In the genomic region with DNA sequence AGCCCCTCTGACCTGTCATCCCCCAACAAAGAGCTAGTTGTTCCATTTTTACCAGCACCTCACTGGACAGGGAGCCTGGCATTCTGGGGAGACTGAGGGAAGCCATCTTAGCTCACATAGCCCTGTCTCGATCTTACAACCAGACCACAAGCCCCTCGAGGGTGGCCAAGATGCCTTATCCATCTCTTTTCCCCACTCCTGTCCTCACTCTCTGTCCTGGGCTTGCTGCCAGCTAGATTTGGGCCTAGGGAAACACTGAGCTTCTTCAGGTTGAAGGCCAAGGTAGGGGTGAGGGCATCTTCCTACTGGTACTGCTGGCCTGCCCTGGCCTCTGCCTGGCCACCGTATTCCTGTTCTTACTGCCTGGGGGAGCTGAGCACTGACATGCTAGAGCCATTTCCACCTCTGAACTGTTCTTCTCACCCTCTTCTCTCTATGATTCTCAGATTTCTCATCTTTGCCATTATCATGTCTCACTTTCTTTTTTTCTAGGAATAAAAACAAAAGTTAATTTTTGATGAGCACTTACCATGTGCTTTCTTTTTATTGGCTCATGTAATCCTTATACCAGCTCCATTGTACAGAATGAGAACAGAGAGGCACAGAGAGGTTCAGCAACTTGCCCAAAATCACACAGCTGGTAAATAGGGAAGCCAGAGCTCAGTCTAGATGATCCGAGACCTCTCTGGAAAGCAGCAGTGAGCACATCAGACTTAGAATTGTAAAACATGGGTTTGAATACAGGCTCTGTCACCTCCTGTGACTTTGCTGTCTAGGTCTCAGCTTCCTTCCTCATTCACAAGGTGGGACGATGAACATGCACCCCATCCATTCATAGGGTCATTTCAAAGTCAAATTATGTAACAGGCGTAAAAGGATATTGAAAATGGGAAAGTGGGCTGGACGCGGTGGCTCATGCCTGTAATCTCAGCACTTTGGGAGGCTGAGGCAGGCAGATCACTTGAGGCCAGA, we compare ENCODE assay signal across 15 cellular contexts. TPM values are rescaled to one million over a fixed set of nuclear protein-coding genes. Genes with fewer than 3 reads are reported as not detected.
DNase-seq lines count a peak whose midpoint lies in the region; ATAC-seq lines count a peak whose summit lies in the region.
"Had no signal": no experiment of that assay in that cellular context is flagged by ENCODE, and none has a peak within 500 bp of the region (broad histone marks: within the 10 kb centered on the region; RNA-seq: fewer than 3 reads in every experiment).

No MANE protein-coding gene starts in this region.

- peaks cover 6 to 35% (median 17%) of the 10 kb centered on the region in 4 donors for H3K4me1 Mint-ChIP-seq in CD4-positive, CD25-positive, alpha-beta regulatory T cell
- H3K4me1 Mint-ChIP-seq in activated CD8-positive, alpha-beta T cell treated with anti-CD3 and anti-CD28 coated beads, Interleukin-2, amount 10 ng/mL, durations not matched to agents 7 days and 5 days (ENCODE audit: low read depth), result peaks cover 69% of the 10 kb centered on the region
- H3K4me1 Mint-ChIP-seq in naive B cell, result peaks cover 18 to 23% (median 19%) of the 10 kb centered on the region in 3 donors

- no peak overlapping the region for H3K4me3 ChIP-seq in BLaER1
- no peak overlapping the region for H3K4me3 ChIP-seq in CD4-positive, CD25-positive, alpha-beta regulatory T cell (ENCODE audit: low read depth, low read length)

- ATAC-seq in CD4-positive, CD25-positive, alpha-beta regulatory T cell (ENCODE audit: low read depth in 2 of 2), result no peak
- no peak for ATAC-seq in activated CD8-positive, alpha-beta T cell treated with anti-CD3 and anti-CD28 coated beads, Interleukin-2, amount 10 ng/mL, durations not matched to agents 7 days and 5 days
- no peak for ATAC-seq in naive B cell (ENCODE audit: low read depth in 2 of 2)

- CTCF ChIA-PET in activated CD8-positive, alpha-beta T cell treated with anti-CD3 and anti-CD28 coated beads, Interleukin-2, amount 10 ng/mL, durations not matched to agents 7 days and 5 days (lab: Charles Lee), result interaction anchor here (0.8 to 20.0 kb wide), 7 partner anchors 8 to 176 kb away, joined by 3 to 584 read pairs (median 8); a partner anchor contains a TSS

- POLR2A ChIA-PET in activated CD8-positive, alpha-beta T cell treated with anti-CD3 and anti-CD28 coated beads, Interleukin-2, amount 10 ng/mL, durations not matched to agents 7 days and 5 days (lab: Charles Lee), result interaction anchor here (0.6 to 4.6 kb wide), 12 partner anchors 9 to 412 kb away, joined by 3 to 54 read pairs (median 4); a partner anchor contains a TSS

- H3K27ac ChIP-seq in BLaER1, result no peak overlapping the region
- no peak overlapping the region for H3K27ac ChIP-seq in CD4-positive, CD25-positive, alpha-beta regulatory T cell (ENCODE audit: insufficient read depth, low read length, poor library complexity, severe bottlenecking)
- no peak overlapping the region for H3K27ac ChIP-seq in caudate nucleus (ENCODE audit: low read depth, low read length)
- H3K27ac ChIP-seq: C4-2B, epithelial cell of prostate had no signal

- DNase-seq in CD4-positive, CD25-positive, alpha-beta regulatory T cell, result no peak
- no peak for DNase-seq in activated CD8-positive, alpha-beta T cell treated with anti-CD3 and anti-CD28 coated beads, Interleukin-2, amount 10 ng/mL, durations not matched to agents 7 days and 5 days
- no peak for DNase-seq in naive B cell
- DNase-seq in amygdala (lab: John Stamatoyannopoulos, UW), result no peak
- no peak for DNase-seq in caudate nucleus (lab: John Stamatoyannopoulos, UW)
- no peak for DNase-seq in effector CD4-positive, alpha-beta T cell
- DNase-seq: anterior cingulate cortex, DMS79, NCI-H1694 treated with DMSO at 0.1 percent for 48 hours had no signal

- peaks cover 15% of the 10 kb centered on the region; the same call in 1 of the 2 replicates for H3K4me1 ChIP-seq in BLaER1
- peaks cover 6% of the 10 kb centered on the region for H3K4me1 ChIP-seq in CD4-positive, CD25-positive, alpha-beta regulatory T cell (ENCODE audit: control insufficient read depth, insufficient read depth, low read length, poor library complexity, severe bottlenecking)

- no peaks in the 10 kb centered on the region for H3K27me3 ChIP-seq in BLaER1
- no peaks in the 10 kb centered on the region for H3K27me3 ChIP-seq in CD4-positive, CD25-positive, alpha-beta regulatory T cell (ENCODE audit: control insufficient read depth, insufficient read depth, low read length)

- H3K36me3 Mint-ChIP-seq in CD4-positive, CD25-positive, alpha-beta regulatory T cell, result peaks cover 4% of the 10 kb centered on the region
- H3K36me3 Mint-ChIP-seq in activated CD8-positive, alpha-beta T cell treated with anti-CD3 and anti-CD28 coated beads, Interleukin-2, amount 10 ng/mL, durations not matched to agents 7 days and 5 days (ENCODE audit: low read depth), result peaks cover 36% of the 10 kb centered on the region
- peaks cover 8 to 44% of the 10 kb centered on the region in 2 donors for H3K36me3 Mint-ChIP-seq in naive B cell

- no peaks in the 10 kb centered on the region for H4K20me1 ChIP-seq in BLaER1

- no peak overlapping the region for H3K4me3 Mint-ChIP-seq in CD4-positive, CD25-positive, alpha-beta regulatory T cell
- no peak overlapping the region for H3K4me3 Mint-ChIP-seq in activated CD8-positive, alpha-beta T cell treated with anti-CD3 and anti-CD28 coated beads, Interleukin-2, amount 10 ng/mL, durations not matched to agents 7 days and 5 days
- H3K4me3 Mint-ChIP-seq in naive B cell, result no peak overlapping the region
- H3K4me3 Mint-ChIP-seq: neural crest cell had no signal

- H3K9ac ChIP-seq in BLaER1, result no peak overlapping the region; the same call in 1 of the 2 replicates

- H3K4me2 ChIP-seq in BLaER1, result 0 out of 2 replicates have a peak overlapping the region, but pooled peaks have one; percentile 9

- peak overlapping the region; percentile 32 to 89 (median 77) for H3K27ac Mint-ChIP-seq in CD4-positive, CD25-positive, alpha-beta regulatory T cell
- H3K27ac Mint-ChIP-seq in activated CD8-positive, alpha-beta T cell treated with anti-CD3 and anti-CD28 coated beads, Interleukin-2, amount 10 ng/mL, durations not matched to agents 7 days and 5 days, result peak overlapping the region; percentile 90
- H3K27ac Mint-ChIP-seq in naive B cell, result peak overlapping the region in 5 of 6 donors; percentile 54 to 86 (median 64)

- peaks cover 7% of the 10 kb centered on the region; the same call in 1 of the 2 replicates for H3K9me3 ChIP-seq in BLaER1
- H3K9me3 ChIP-seq in CD4-positive, CD25-positive, alpha-beta regulatory T cell (ENCODE audit: control insufficient read depth in 2 of 2, low read length in 2 of 2), result no peaks in the 10 kb centered on the region

- no peaks in the 10 kb centered on the region; the same call in 1 of the 2 replicates for H3K36me3 ChIP-seq in BLaER1
- no peaks in the 10 kb centered on the region for H3K36me3 ChIP-seq in CD4-positive, CD25-positive, alpha-beta regulatory T cell (ENCODE audit: control insufficient read depth, insufficient read depth, low read length)

- peaks cover 0 to 3% (median 0%) of the 10 kb centered on the region in 7 donors for H3K9me3 Mint-ChIP-seq in CD4-positive, CD25-positive, alpha-beta regulatory T cell
- peaks cover 4% of the 10 kb centered on the region for H3K9me3 Mint-ChIP-seq in activated CD8-positive, alpha-beta T cell treated with anti-CD3 and anti-CD28 coated beads, Interleukin-2, amount 10 ng/mL, durations not matched to agents 7 days and 5 days (ENCODE audit: insufficient read depth)
- H3K9me3 Mint-ChIP-seq in naive B cell, result peaks cover 0 to 7% (median 4%) of the 10 kb centered on the region in 7 donors

- no peaks in the 10 kb centered on the region for H3K27me3 Mint-ChIP-seq in CD4-positive, CD25-positive, alpha-beta regulatory T cell
- H3K27me3 Mint-ChIP-seq in activated CD8-positive, alpha-beta T cell treated with anti-CD3 and anti-CD28 coated beads, Interleukin-2, amount 10 ng/mL, durations not matched to agents 7 days and 5 days (ENCODE audit: low read depth), result no peaks in the 10 kb centered on the region
- H3K27me3 Mint-ChIP-seq in naive B cell, result no peaks in the 10 kb centered on the region

RNA-seq across cellular contexts. Expression of a gene that starts 28.6 kb away (rescaled TPM):
- 1.9 TPM for total RNA-seq in CD4-positive, CD25-positive, alpha-beta regulatory T cell
- polyA plus RNA-seq in CD4-positive, CD25-positive, alpha-beta regulatory T cell, result under 1 TPM in 3 of 4 donors, not detected in 1; 0.21 to 0.77 (median 0.43) TPM
- 10 to 100 TPM; 10.1 to 12.1 TPM for total RNA-seq in activated CD8-positive, alpha-beta T cell treated with anti-CD3 and anti-CD28 coated beads, Interleukin-2, amount 10 ng/mL, durations not matched to agents 7 days and 5 days
- polyA plus RNA-seq in naive B cell (ENCODE audit: low read depth in 6 of 6), result 100 to 1,000 TPM in 1 of 6 donors, 10 to 100 TPM in 5; 31.5 to 133 (median 69.2) TPM
- total RNA-seq: glomerular endothelial cell, lung microvascular endothelial cell, neural crest cell had no signal

RNA-seq across cellular contexts. Expression of a gene that starts 48.1 kb away (rescaled TPM):
- total RNA-seq in CD4-positive, CD25-positive, alpha-beta regulatory T cell, result 220 TPM
- 10 to 100 TPM; 83.9 to 95.8 (median 89.5) TPM for polyA plus RNA-seq in CD4-positive, CD25-positive, alpha-beta regulatory T cell
- 100 to 1,000 TPM; 117 to 122 TPM for total RNA-seq in activated CD8-positive, alpha-beta T cell treated with anti-CD3 and anti-CD28 coated beads, Interleukin-2, amount 10 ng/mL, durations not matched to agents 7 days and 5 days
- polyA plus RNA-seq in naive B cell (ENCODE audit: low read depth in 6 of 6), result 10 to 100 TPM; 69.5 to 89.8 (median 88.3) TPM
